In genomic region chr7:149226840-149227494, GRCh38 we compare ENCODE assay signal across 17 cellular contexts. TPM values are rescaled to one million over a fixed set of nuclear protein-coding genes. Genes with fewer than 3 reads are reported as not detected.
DNase-seq lines count a peak whose midpoint lies in the region; ATAC-seq and TF ChIP-seq lines count a peak whose summit lies in the region.
"Had no signal": no experiment of that assay in that cellular context is flagged by ENCODE, and none has a peak within 500 bp of the region (broad histone marks: within the 10 kb centered on the region; RNA-seq: fewer than 3 reads in every experiment).

No MANE protein-coding gene starts in this region.

- H3K36me3 ChIP-seq in mammary epithelial cell (ENCODE audit: insufficient read depth, low read length) = peaks cover 6% of the 10 kb centered on the region
- H3K36me3 ChIP-seq in adrenal gland (replicated peaks in 1 of 2) = peaks cover 0 to 17% of the 10 kb centered on the region in 2 donors

- H3K4me3 ChIP-seq in mammary epithelial cell (replicated peaks in 1 of 3; ENCODE audit: insufficient read depth in 1 of 3, low read depth in 2 of 3, low read length in 3 of 3) (no peak overlapping the region), adrenal gland (no peak overlapping the region)
- H3K4me3 ChIP-seq: BLaER1 treated with 17β-estradiol and CSF1 and Interleukin-3, amounts not matched to agents 10 nM and 100 nM had no signal

- no peak overlapping the region for H3K27ac Mint-ChIP-seq in MCF 10A (ENCODE audit: low read depth, unreplicated experiment)

- dilution Hi-C loops in mammary epithelial cell (cut with HindIII; ENCODE audit: low sequenced_read_pairs) = no loop called here

- WGBS in mammary epithelial cell (ENCODE audit: low coverage, missing lambda C conversion rate) = 95% methylated on average over 4 of the region's 6 CpGs
- 51 to 76% (median 64%) methylated on average over 5 to 6 of the region's 6 CpGs for WGBS in adrenal gland, 4 donors

- no peaks in the 10 kb centered on the region for H3K4me1 Mint-ChIP-seq in MCF 10A (ENCODE audit: insufficient read depth, unreplicated experiment)

- no peaks in the 10 kb centered on the region for H4K20me1 ChIP-seq in mammary epithelial cell (ENCODE audit: insufficient read depth, low read length)

- DNase-seq in MCF 10A (ENCODE audit: unreplicated experiment) (peak; percentile 27), mammary epithelial cell (no peak), adrenal gland (peak in 4 of 7 donors; percentile 30 to 59 (median 44)), left colon (no peak), NCI-H1092 treated with DMSO at 0.1 percent for 48 hours (lab: John Stamatoyannopoulos, UW) (no peak)
- no peak for DNase-seq in activated naive CD4-positive, alpha-beta T cell treated with Interleukin-2 at 50 U/mL for 16 hours
- no peak for DNase-seq in effector CD8-positive, alpha-beta T cell (lab: John Stamatoyannopoulos, UW)
- DNase-seq: KG1, MM.1S, NCI-H1417 treated with DMSO at 0.1 percent for 48 hours, NCI-H2029, NCI-H2171 treated with DMSO at 0.1 percent for 48 hours, NCI-H82 had no signal

- H3K4me2 ChIP-seq in mammary epithelial cell (ENCODE audit: insufficient read depth, low read depth, low read length) = no peak overlapping the region
- H3K4me2 ChIP-seq: BLaER1 treated with 17β-estradiol and CSF1 and Interleukin-3, amounts not matched to agents 10 nM and 100 nM had no signal

- intact Hi-C loops in MCF 10A (cut with micrococcal nuclease) = no loop called here
- intact Hi-C loops in mammary epithelial cell (cut with micrococcal nuclease) = no loop called here
- intact Hi-C loops in adrenal gland (cut with DNase I) = no loop called here
- intact Hi-C loops in left colon (cut with DNase I, micrococcal nuclease) = no loop called here

- TF ChIP-seq POLR2A in adrenal gland (IDR thresholded peaks at IDR 0.05) = no peak

- H3K4me3 Mint-ChIP-seq in MCF 10A (ENCODE audit: unreplicated experiment) = no peak overlapping the region

- no peak overlapping the region for H2AFZ ChIP-seq in mammary epithelial cell (ENCODE audit: low read depth, low read length)

- H3K9me3 ChIP-seq in mammary epithelial cell (replicated peaks; ENCODE audit: insufficient read depth, low read length) (no peaks in the 10 kb centered on the region), adrenal gland (replicated peaks in 1 of 3) (no peaks in the 10 kb centered on the region)
- H3K9me3 ChIP-seq: BLaER1 treated with 17β-estradiol and CSF1 and Interleukin-3, amounts not matched to agents 10 nM and 100 nM had no signal

- H3K27ac ChIP-seq in mammary epithelial cell (ENCODE audit: insufficient read depth, low read depth, low read length) = no peak overlapping the region
- no peak overlapping the region for H3K27ac ChIP-seq in adrenal gland
- H3K27ac ChIP-seq: BLaER1 treated with 17β-estradiol and CSF1 and Interleukin-3, amounts not matched to agents 10 nM and 100 nM; HL-60 had no signal

- CTCF ChIA-PET in MCF 10A (lab: Yijun Ruan, JAX) = interaction anchor here (0.5 kb wide), 2 partner anchors 9 to 70 kb away, joined by 3 read pairs; no protein-coding TSS in a partner anchor
- CTCF ChIA-PET in mammary epithelial cell (lab: Charles Lee; ENCODE audit: low non-redundant PET) = no interaction called here

- no peaks in the 10 kb centered on the region for H3K27me3 Mint-ChIP-seq in MCF 10A (ENCODE audit: insufficient read depth, unreplicated experiment)

- H3K9me3 Mint-ChIP-seq in MCF 10A (ENCODE audit: unreplicated experiment) = no peaks in the 10 kb centered on the region

- H3K27me3 ChIP-seq in mammary epithelial cell (ENCODE audit: insufficient read depth, low read length) = no peaks in the 10 kb centered on the region
- no peaks in the 10 kb centered on the region for H3K27me3 ChIP-seq in adrenal gland
- H3K27me3 ChIP-seq: BLaER1 treated with 17β-estradiol and CSF1 and Interleukin-3, amounts not matched to agents 10 nM and 100 nM had no signal

- peak; percentile 40 for ATAC-seq in left colon
- no peak for ATAC-seq in HG03135 (IDR thresholded peaks at IDR 0.05; ENCODE audit: unreplicated experiment)
- ATAC-seq: Panc1 had no signal

- peaks cover 23% of the 10 kb centered on the region for H3K36me3 Mint-ChIP-seq in MCF 10A (ENCODE audit: insufficient read depth, unreplicated experiment)

- POLR2A ChIA-PET in MCF 10A (lab: Yijun Ruan, JAX) = interaction anchor here (0.7 to 1.0 kb wide), 2 partner anchors 30 to 32 kb away, joined by 3 to 4 read pairs; partner anchors contain the start of gene ZNF282

- no peaks in the 10 kb centered on the region for H3K79me2 ChIP-seq in mammary epithelial cell (ENCODE audit: insufficient read depth, low read length)

- TF ChIP-seq CTCF in MCF 10A (IDR thresholded peaks at IDR 0.05; ENCODE audit: unreplicated experiment) (no peak), mammary epithelial cell (conservative IDR thresholded peaks at IDR 0.05 in 1 of 2, IDR thresholded peaks at IDR 0.05 in 1 of 2; ENCODE audit: extremely low read depth in 1 of 2, insufficient read depth in 1 of 2, low read depth in 1 of 2, low read length in 2 of 2) (no peak), adrenal gland (IDR thresholded peaks at IDR 0.05) (no peak)

- BruUV-seq in MCF 10A (replicated peaks; lab: Mats Ljungman, UMichigan) (no TSS peak), mammary epithelial cell (replicated peaks; lab: Mats Ljungman, UMichigan) (no TSS peak)

- in situ Hi-C loops in mammary epithelial cell (cut with MboI; ENCODE audit: low sequenced_read_pairs in 2 of 2) = no loop called here

- H3K4me1 ChIP-seq in mammary epithelial cell (ENCODE audit: insufficient read depth, low read length) = no peaks in the 10 kb centered on the region
- peaks cover 0 to 3% of the 10 kb centered on the region in 2 donors for H3K4me1 ChIP-seq in adrenal gland (replicated peaks in 1 of 2)

- H3K9ac ChIP-seq in mammary epithelial cell (ENCODE audit: insufficient read depth, low read length) = no peak overlapping the region
- H3K9ac ChIP-seq: BLaER1 treated with 17β-estradiol and CSF1 and Interleukin-3, amounts not matched to agents 10 nM and 100 nM had no signal

RNA-seq across cellular contexts. Expression of gene ZNF212, which starts 12.5 kb away (rescaled TPM):
- total RNA-seq in MCF 10A (2022) (10.5 and 14.7 TPM in 2 replicates), mammary epithelial cell (10 to 100 TPM in 1 of 2 donors, 1 to 10 TPM in 1; 9.2 to 11.1 TPM), adrenal gland (10 to 100 TPM in 4 of 8 donors, 1 to 10 TPM in 4; 5.7 to 22.7 (median 10.4) TPM), left colon (1 to 10 TPM; 9.3 to 9.7 TPM)
- polyA plus RNA-seq in mammary epithelial cell (5.4 TPM), adrenal gland (10 to 100 TPM in 2 of 3 donors, 1 to 10 TPM in 1; 5.5 to 14.5 (median 14.5) TPM)
- 14.1 TPM for polyA minus RNA-seq in mammary epithelial cell

RNA-seq across cellular contexts. Expression of gene ZNF282, which starts 31.6 kb away (rescaled TPM):
- total RNA-seq in MCF 10A (2022) (43.9 and 46.4 TPM in 2 replicates), mammary epithelial cell (10 to 100 TPM; 38.0 to 44.9 TPM), adrenal gland (10 to 100 TPM; 13.6 to 33.8 (median 21.4) TPM), left colon (10 to 100 TPM; 24.2 to 25.0 TPM)
- polyA plus RNA-seq in mammary epithelial cell (13.9 TPM), adrenal gland (10 to 100 TPM in 2 of 3 donors, 1 to 10 TPM in 1; 3.6 to 15.1 (median 13.0) TPM)
- polyA minus RNA-seq in mammary epithelial cell = 23.8 TPM

RNA-seq across cellular contexts. Expression of gene ZNF783, which starts 35.0 kb away (rescaled TPM):
- 39.5 and 49.0 TPM in 2 replicates for total RNA-seq in MCF 10A (2022)
- total RNA-seq in mammary epithelial cell = 10 to 100 TPM; 11.7 to 14.5 TPM
- 4.2 TPM for polyA plus RNA-seq in mammary epithelial cell
- 8.5 TPM for polyA minus RNA-seq in mammary epithelial cell
- 10 to 100 TPM in 3 of 8 donors, 1 to 10 TPM in 5; 4.5 to 15.4 (median 8.7) TPM for total RNA-seq in adrenal gland
- polyA plus RNA-seq in adrenal gland = 10 to 100 TPM in 1 of 3 donors, 1 to 10 TPM in 2; 3.2 to 23.6 (median 9.1) TPM
- total RNA-seq in left colon = 10 to 100 TPM; 10.6 to 10.8 TPM

Comparison
In these comparisons a context has a peak if more than half of its experiments do, and no peak if none do; other contexts are left out.
1. DNase-seq: peak in MCF 10A (single experiment) and adrenal gland (4 of 7); none in mammary epithelial cell (single experiment), left colon (0 of 2), NCI-H1092 treated with DMSO at 0.1 percent for 48 hours (single experiment), activated naive CD4-positive, alpha-beta T cell treated with Interleukin-2 at 50 U/mL for 16 hours (single experiment) and effector CD8-positive, alpha-beta T cell (single experiment).